Comparison of ENCODE assay signal across 7 cellular contexts in genomic region chr13:99506632-99507031, GRCh38. TPM values are rescaled to one million over a fixed set of nuclear protein-coding genes. Genes with fewer than 3 reads are reported as not detected.
DNase-seq lines count a peak whose midpoint lies in the region; ATAC-seq and TF ChIP-seq lines count a peak whose summit lies in the region.

No MANE protein-coding gene starts in this region.

- peaks cover 48% of the 10 kb centered on the region for H3K36me3 Mint-ChIP-seq in Caco-2 (ENCODE audit: insufficient read depth, unreplicated experiment)

- DNase-seq in OCI-LY7 (ENCODE audit: low spot score): peak; percentile 59
- no peak for DNase-seq in stimulated activated CD4-positive, alpha-beta T cell treated with anti-CD3 and anti-CD28 coated beads, Interleukin-2, amount 100 ng/mL, for 48 hours
- no peak for DNase-seq in Caco-2
- DNase-seq in NCI-H1048 (lab: John Stamatoyannopoulos, UW): no peak

- no peaks in the 10 kb centered on the region for H3K27me3 Mint-ChIP-seq in Caco-2 (ENCODE audit: insufficient read depth, unreplicated experiment)

- intact Hi-C loops in OCI-LY7 (cut with micrococcal nuclease; ENCODE audit: unreplicated experiment): loop anchor here (5.0 to 10.0 kb wide), 3 partner anchors 64 to 312 kb away; partner anchors contain the start of gene GPR18
- intact Hi-C loops in Caco-2 (cut with micrococcal nuclease; ENCODE audit: unreplicated experiment): loop anchor here (2.0 kb wide), 1 partner anchor 64 kb away; no protein-coding TSS in a partner anchor

- H3K9me3 ChIP-seq in OCI-LY7 (ENCODE audit: low read length) (peaks cover 25% of the 10 kb centered on the region), neutrophil (no peaks in the 10 kb centered on the region), Caco-2 (peaks cover 9% of the 10 kb centered on the region)

- H3K4me1 ChIP-seq in OCI-LY7 (ENCODE audit: insufficient read depth, low read length, poor library complexity, severe bottlenecking): peaks cover 45% of the 10 kb centered on the region
- peaks cover 96 to 99% of the 10 kb centered on the region in 2 experiments for H3K4me1 ChIP-seq in neutrophil (ENCODE audit: control insufficient read depth in 1 of 2, insufficient read depth in 1 of 2, low read depth in 1 of 2, low read length in 1 of 2)
- H3K4me1 ChIP-seq in Caco-2: 0 out of 2 replicates have a peak, but pooled peaks cover 8% of the 10 kb centered on the region

- no peaks in the 10 kb centered on the region for H3K9me2 ChIP-seq in OCI-LY7 (ENCODE audit: insufficient read depth, low read length)

- peaks cover 91% of the 10 kb centered on the region for H3K79me2 ChIP-seq in OCI-LY7 (ENCODE audit: insufficient read depth, low read depth, low read length)

- no peak overlapping the region for H2AFZ ChIP-seq in OCI-LY7 (ENCODE audit: low read length)

- BruUV-seq in OCI-LY7 (replicated peaks; lab: Mats Ljungman, UMichigan) (no TSS peak), Caco-2 (replicated peaks; lab: Mats Ljungman, UMichigan) (no TSS peak)

- peaks cover 10% of the 10 kb centered on the region for H3K9me3 Mint-ChIP-seq in Caco-2 (ENCODE audit: unreplicated experiment)

- H4K20me1 ChIP-seq in OCI-LY7 (ENCODE audit: insufficient read depth, low read length): peaks cover 10% of the 10 kb centered on the region

- no peak overlapping the region for H3K27ac Mint-ChIP-seq in Caco-2 (ENCODE audit: unreplicated experiment)

- POLR2A ChIA-PET in OCI-LY7 (lab: Charles Lee) (interaction anchor here (0.5 to 2.3 kb wide), 5 partner anchors 11 to 1262 kb away, joined by 3 to 10 read pairs (median 3); no protein-coding TSS in a partner anchor), Caco-2 (lab: Charles Lee) (no interaction called here)

- peaks cover 11% of the 10 kb centered on the region for H3K4me1 Mint-ChIP-seq in Caco-2 (ENCODE audit: low read depth, unreplicated experiment)

- no peak overlapping the region for H3K4me3 Mint-ChIP-seq in Caco-2 (ENCODE audit: unreplicated experiment)

- H3K4me2 ChIP-seq in OCI-LY7 (ENCODE audit: low read length): peak overlapping the region; percentile 98

- TF ChIP-seq CTCF in OCI-LY7 (conservative IDR thresholded peaks at IDR 0.05; ENCODE audit: low read length) (no peak), neutrophil (IDR thresholded peaks at IDR 0.05) (no peak), Caco-2 (IDR thresholded peaks at IDR 0.05; ENCODE audit: insufficient read depth in 1 of 2, low read depth in 1 of 2, low read length in 1 of 2, severe bottlenecking in 1 of 2, unreplicated experiment in 1 of 2) (no peak)

- CTCF ChIA-PET in OCI-LY7 (lab: Charles Lee; ENCODE audit: unreplicated experiment) (no interaction called here), Caco-2 (lab: Charles Lee) (interaction anchor here (1.0 kb wide), 1 partner anchor 67 kb away, joined by 3 read pairs; no protein-coding TSS in a partner anchor)

- ATAC-seq in GM19043 (IDR thresholded peaks at IDR 0.05; ENCODE audit: low read depth, unreplicated experiment) (peak; percentile 94), HG02852 (IDR thresholded peaks at IDR 0.05; ENCODE audit: unreplicated experiment) (peak; percentile 84)

- H3K4me3 ChIP-seq in OCI-LY7 (ENCODE audit: low read depth, low read length, poor library complexity, severe bottlenecking) (peak overlapping the region; percentile 4), neutrophil (ENCODE audit: low read depth in 1 of 2, low read length in 1 of 2) (peak overlapping the region; percentile 22 to 42), Caco-2 (ENCODE audit: low read depth, low read length) (no peak overlapping the region)

- no peaks in the 10 kb centered on the region for H3K27me3 ChIP-seq in neutrophil
- no peaks in the 10 kb centered on the region for H3K27me3 ChIP-seq in Caco-2 (replicated peaks; ENCODE audit: control insufficient read depth, insufficient read depth, low read length)

- peak overlapping the region; percentile 13 for H3K27ac ChIP-seq in OCI-LY7 (ENCODE audit: low read depth, low read length, poor library complexity, severe bottlenecking)
- peak overlapping the region; percentile 81 for H3K27ac ChIP-seq in neutrophil

- H3K36me3 ChIP-seq in OCI-LY7 (ENCODE audit: insufficient read depth, low read length) (peaks cover 44% of the 10 kb centered on the region), neutrophil (no peaks in the 10 kb centered on the region), Caco-2 (ENCODE audit: control insufficient read depth, insufficient read depth, low read length) (peaks cover 5% of the 10 kb centered on the region)

RNA-seq across cellular contexts. Expression of gene TM9SF2, which starts 5.4 kb away (rescaled TPM):
- 16.3 and 17.8 TPM in 2 replicates for total RNA-seq in OCI-LY7 (2014; rRNA removed; shearing (Covaris generic))
- 26.7 and 27.3 TPM in 2 replicates for total RNA-seq in OCI-LY7 (2022)
- total RNA-seq in Caco-2 (2022): 154 and 155 TPM in 2 replicates
